22 cellular contexts compared by ENCODE assay signal in the genomic region with DNA sequence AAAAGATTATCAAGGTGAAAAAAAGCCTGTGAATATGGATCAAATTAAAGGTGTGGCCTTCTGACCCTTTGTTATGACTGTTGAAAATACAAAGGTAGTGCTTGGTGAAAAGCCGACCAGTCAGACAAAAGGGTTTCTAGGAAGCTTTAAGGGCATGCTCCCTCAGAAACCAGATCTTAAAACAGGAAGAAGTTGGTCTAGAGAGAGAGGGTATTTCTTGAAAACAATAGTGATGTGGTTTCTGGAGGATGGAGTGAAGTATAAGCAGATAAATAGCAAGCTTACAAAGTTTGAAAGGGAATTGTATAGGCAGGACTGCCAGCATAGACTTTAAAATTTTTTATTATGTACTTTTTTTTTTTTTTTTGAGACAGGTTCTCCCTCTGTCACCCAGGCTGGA. TPM values are rescaled to one million over a fixed set of nuclear protein-coding genes. Genes with fewer than 3 reads are reported as not detected.
A peak's percentile ranks its signal among the peaks of the same experiment; 100 is the strongest.
DNase-seq lines count a peak whose midpoint lies in the region; ATAC-seq and TF ChIP-seq lines count a peak whose summit lies in the region.
"Had no signal": no experiment of that assay in that cellular context is flagged by ENCODE, and none has a peak within 500 bp of the region (broad histone marks: within the 10 kb centered on the region; RNA-seq: fewer than 3 reads in every experiment).

No MANE protein-coding gene starts in this region.

- H3K4me3 Mint-ChIP-seq in activated CD4-positive, alpha-beta T cell treated with anti-CD3 and anti-CD28 coated beads for 36 hours: no peak overlapping the region
- H3K4me3 Mint-ChIP-seq in activated naive CD8-positive, alpha-beta T cell treated with anti-CD3 and anti-CD28 coated beads, Interleukin-2, amount 10 ng/mL, durations not matched to agents 7 days and 5 days: peak overlapping the region; percentile 48
- H3K4me3 Mint-ChIP-seq: activated B cell treated with CpG ODN at 0.5 μM for 24 hours; dendritic cell treated with granulocyte-macrophage colony-stimulating factor and Interleukin-4, amounts not matched to agents 40 ng/mL and 50 ng/mL, for 4 days; neural progenitor cell had no signal

- CTCF ChIA-PET in activated CD4-positive, alpha-beta T cell treated with anti-CD3 and anti-CD28 coated beads for 36 hours (lab: Charles Lee): interaction anchor here (0.6 to 5.3 kb wide), 7 partner anchors 11 to 140 kb away, joined by 3 to 33 read pairs (median 4); a partner anchor contains a TSS

- POLR2A ChIA-PET in activated CD4-positive, alpha-beta T cell treated with anti-CD3 and anti-CD28 coated beads for 36 hours (lab: Charles Lee): no interaction called here
- POLR2A ChIA-PET in activated naive CD8-positive, alpha-beta T cell treated with anti-CD3 and anti-CD28 coated beads, Interleukin-2, amount 10 ng/mL, durations not matched to agents 7 days and 5 days (lab: Charles Lee): interaction anchor here (0.7 to 1.5 kb wide), 3 partner anchors 100 to 129 kb away, joined by 3 to 9 read pairs (median 4); a partner anchor contains a TSS

- H3K27me3 Mint-ChIP-seq in activated CD4-positive, alpha-beta T cell treated with anti-CD3 and anti-CD28 coated beads for 36 hours: no peaks in the 10 kb centered on the region
- H3K27me3 Mint-ChIP-seq in activated naive CD8-positive, alpha-beta T cell treated with anti-CD3 and anti-CD28 coated beads, Interleukin-2, amount 10 ng/mL, durations not matched to agents 7 days and 5 days: no peaks in the 10 kb centered on the region

- peaks cover 49% of the 10 kb centered on the region for H3K4me1 Mint-ChIP-seq in activated CD4-positive, alpha-beta T cell treated with anti-CD3 and anti-CD28 coated beads for 36 hours
- peaks cover 48% of the 10 kb centered on the region for H3K4me1 Mint-ChIP-seq in activated naive CD8-positive, alpha-beta T cell treated with anti-CD3 and anti-CD28 coated beads, Interleukin-2, amount 10 ng/mL, durations not matched to agents 7 days and 5 days

- peak overlapping the region; percentile 62 for H3K27ac Mint-ChIP-seq in activated CD4-positive, alpha-beta T cell treated with anti-CD3 and anti-CD28 coated beads for 36 hours
- peak overlapping the region; percentile 66 for H3K27ac Mint-ChIP-seq in activated naive CD8-positive, alpha-beta T cell treated with anti-CD3 and anti-CD28 coated beads, Interleukin-2, amount 10 ng/mL, durations not matched to agents 7 days and 5 days
- H3K27ac Mint-ChIP-seq: activated B cell treated with CpG ODN at 0.5 μM for 24 hours; dendritic cell treated with granulocyte-macrophage colony-stimulating factor and Interleukin-4, amounts not matched to agents 40 ng/mL and 50 ng/mL, for 4 days; neural progenitor cell had no signal

- DNase-seq in activated CD4-positive, alpha-beta T cell treated with anti-CD3 and anti-CD28 coated beads for 36 hours: no peak
- no peak for DNase-seq in activated CD4-positive, alpha-beta T cell treated with anti-CD3 and anti-CD28 coated beads for 1 hour
- DNase-seq in MV-4-11 (lab: John Stamatoyannopoulos, UW) (peak; percentile 57), Right ventricle myocardium superior (no peak), GM20000 (ENCODE audit: low spot score) (no peak)
- no peak for DNase-seq in activated naive CD8-positive, alpha-beta T cell treated with anti-CD3 and anti-CD28 coated beads, Interleukin-2, amount 10 ng/mL, durations not matched to agents 7 days and 5 days
- DNase-seq: activated B cell treated with CpG ODN at 0.5 μM for 24 hours; DND-41; glutamatergic neuron; NCI-H187; NCI-H526 treated with DMSO at 0.1 percent for 48 hours; stimulated activated CD8-positive, alpha-beta memory T cell treated with anti-CD3 and anti-CD28 coated beads, Interleukin-4, amount 100 ng/mL, for 48 hours; T1000; upper lobe of left lung had no signal

- no peak for TF ChIP-seq CTCF in GM20000 (IDR thresholded peaks at IDR 0.05; ENCODE audit: extremely low read depth, missing control alignments)

- ATAC-seq in activated CD4-positive, alpha-beta T cell treated with anti-CD3 and anti-CD28 coated beads for 36 hours: no peak
- ATAC-seq in activated naive CD8-positive, alpha-beta T cell treated with anti-CD3 and anti-CD28 coated beads, Interleukin-2, amount 10 ng/mL, durations not matched to agents 7 days and 5 days (ENCODE audit: low read depth): peak; percentile 40
- no peak for ATAC-seq in Right ventricle myocardium superior (ENCODE audit: poor library complexity)
- ATAC-seq: GM12878, sciatic nerve had no signal

- intact Hi-C loops in activated CD4-positive, alpha-beta T cell treated with anti-CD3 and anti-CD28 coated beads for 36 hours (cut with DNase I, micrococcal nuclease): loop anchor here in 1 of 2 experiments (5.0 to 10.0 kb wide), 2 partner anchors 132 to 300 kb away; a partner anchor contains a TSS
- intact Hi-C loops in Right ventricle myocardium superior (cut with DNase I): loop anchor here (5.0 kb wide), 1 partner anchor 108 kb away; a partner anchor contains a TSS

- no peaks in the 10 kb centered on the region for H3K36me3 Mint-ChIP-seq in activated CD4-positive, alpha-beta T cell treated with anti-CD3 and anti-CD28 coated beads for 36 hours (ENCODE audit: low read depth)
- H3K36me3 Mint-ChIP-seq in activated naive CD8-positive, alpha-beta T cell treated with anti-CD3 and anti-CD28 coated beads, Interleukin-2, amount 10 ng/mL, durations not matched to agents 7 days and 5 days: peaks cover 2% of the 10 kb centered on the region
- H3K36me3 Mint-ChIP-seq: neural progenitor cell had no signal

- H3K9me3 Mint-ChIP-seq in activated CD4-positive, alpha-beta T cell treated with anti-CD3 and anti-CD28 coated beads for 36 hours (ENCODE audit: low read depth): no peaks in the 10 kb centered on the region
- H3K9me3 Mint-ChIP-seq in activated naive CD8-positive, alpha-beta T cell treated with anti-CD3 and anti-CD28 coated beads, Interleukin-2, amount 10 ng/mL, durations not matched to agents 7 days and 5 days: no peaks in the 10 kb centered on the region
- H3K9me3 Mint-ChIP-seq: activated B cell treated with CpG ODN at 0.5 μM for 24 hours; dendritic cell treated with granulocyte-macrophage colony-stimulating factor and Interleukin-4, amounts not matched to agents 40 ng/mL and 50 ng/mL, for 4 days; neural progenitor cell had no signal

RNA-seq across cellular contexts. Expression of a gene that starts 5.0 kb away (rescaled TPM):
- 10 to 100 TPM in 1 of 2 experiments, 1 to 10 TPM in 1; 9.0 to 10.7 TPM for total RNA-seq in activated CD4-positive, alpha-beta T cell treated with anti-CD3 and anti-CD28 coated beads for 36 hours
- total RNA-seq in activated naive CD8-positive, alpha-beta T cell treated with anti-CD3 and anti-CD28 coated beads, Interleukin-2, amount 10 ng/mL, durations not matched to agents 7 days and 5 days: 10 to 100 TPM; 17.5 to 20.7 TPM
- 10.3 TPM for total RNA-seq in Right ventricle myocardium superior

RNA-seq across cellular contexts. Expression of a gene that starts 12.3 kb away (rescaled TPM):
- total RNA-seq in activated CD4-positive, alpha-beta T cell treated with anti-CD3 and anti-CD28 coated beads for 36 hours: 1 to 10 TPM; 1.4 to 3.5 TPM
- 1 to 10 TPM; 6.3 to 7.0 TPM for total RNA-seq in activated naive CD8-positive, alpha-beta T cell treated with anti-CD3 and anti-CD28 coated beads, Interleukin-2, amount 10 ng/mL, durations not matched to agents 7 days and 5 days
- 1.7 TPM for total RNA-seq in Right ventricle myocardium superior

RNA-seq across cellular contexts. Expression of a gene that starts 30.0 kb away (rescaled TPM):
- total RNA-seq in activated CD4-positive, alpha-beta T cell treated with anti-CD3 and anti-CD28 coated beads for 36 hours: not detected
- total RNA-seq in activated naive CD8-positive, alpha-beta T cell treated with anti-CD3 and anti-CD28 coated beads, Interleukin-2, amount 10 ng/mL, durations not matched to agents 7 days and 5 days: not detected
- total RNA-seq in Right ventricle myocardium superior: not detected
- total RNA-seq: activated B cell treated with CpG ODN at 0.5 μM for 24 hours, GM12878, HT1080, lung, mucosa of gallbladder, posterior vena cava, sciatic nerve, upper lobe of left lung had no signal

RNA-seq across cellular contexts. Expression of a gene that starts 46.2 kb away (rescaled TPM):
- under 1 TPM; 0.72 to 0.94 TPM for total RNA-seq in activated CD4-positive, alpha-beta T cell treated with anti-CD3 and anti-CD28 coated beads for 36 hours
- total RNA-seq in activated naive CD8-positive, alpha-beta T cell treated with anti-CD3 and anti-CD28 coated beads, Interleukin-2, amount 10 ng/mL, durations not matched to agents 7 days and 5 days: under 1 TPM; 0.19 to 0.23 TPM
- total RNA-seq in Right ventricle myocardium superior: not detected
- total RNA-seq: lung, mucosa of gallbladder, posterior vena cava, sciatic nerve, upper lobe of left lung had no signal

RNA-seq across cellular contexts. Expression of a gene that starts 57.4 kb away (rescaled TPM):
- not detected for total RNA-seq in activated CD4-positive, alpha-beta T cell treated with anti-CD3 and anti-CD28 coated beads for 36 hours
- total RNA-seq in activated naive CD8-positive, alpha-beta T cell treated with anti-CD3 and anti-CD28 coated beads, Interleukin-2, amount 10 ng/mL, durations not matched to agents 7 days and 5 days: not detected
- total RNA-seq in Right ventricle myocardium superior: not detected
- total RNA-seq: activated B cell treated with CpG ODN at 0.5 μM for 24 hours, GM12878, HT1080, lung, mucosa of gallbladder, posterior vena cava, sciatic nerve, upper lobe of left lung had no signal
